Comparison of ENCODE assay signal across 24 cellular contexts in genomic region chr17:30256756-30257506, GRCh38. TPM values are rescaled to one million over a fixed set of nuclear protein-coding genes. Genes with fewer than 3 reads are reported as not detected.
DNase-seq lines count a peak whose midpoint lies in the region; ATAC-seq and TF ChIP-seq lines count a peak whose summit lies in the region.
"Had no signal": no experiment of that assay in that cellular context is flagged by ENCODE, and none has a peak within 500 bp of the region (broad histone marks: within the 10 kb centered on the region; RNA-seq: fewer than 3 reads in every experiment).

No MANE protein-coding gene starts in this region.

- H3K18ac ChIP-seq in IMR-90 (ENCODE audit: low read depth, low read length) (no peak overlapping the region), neuronal stem cell (ENCODE audit: low read length) (no peak overlapping the region)

- H2AFZ ChIP-seq in IMR-90 (replicated peaks; ENCODE audit: low read length, poor library complexity) (no peak overlapping the region), osteoblast (ENCODE audit: low read length) (no peak overlapping the region), neuronal stem cell (ENCODE audit: low read length) (no peak overlapping the region)

- H3K36me3 ChIP-seq in IMR-90 (ENCODE audit: control insufficient read depth, insufficient read depth, low read length), result peaks cover 10% of the 10 kb centered on the region
- peaks cover 18% of the 10 kb centered on the region for H3K36me3 ChIP-seq in osteoblast (ENCODE audit: insufficient read depth, low read length)
- peaks cover 3 to 49% of the 10 kb centered on the region in 2 donors for H3K36me3 ChIP-seq in neuronal stem cell (replicated peaks in 1 of 2; ENCODE audit: control insufficient read depth in 2 of 2, insufficient read depth in 2 of 2, low read length in 2 of 2)

- peaks cover 5% of the 10 kb centered on the region for H3K9me1 ChIP-seq in IMR-90 (ENCODE audit: insufficient read depth, low read length)

- in situ Hi-C loops in IMR-90 (cut with MboI; ENCODE audit: low sequenced_read_pairs), result no loop called here

- no peak overlapping the region for H2BK120ac ChIP-seq in IMR-90 (ENCODE audit: low read depth, low read length)
- no peak overlapping the region for H2BK120ac ChIP-seq in neuronal stem cell (ENCODE audit: low read depth, low read length)

- BruUV-seq in IMR-90 (replicated peaks; lab: Mats Ljungman, UMichigan), result no TSS peak

- H3K27me3 Mint-ChIP-seq in activated T-cell treated with anti-CD3 and anti-CD28 coated beads, Interleukin-2, amount 50 U/mL, for 24 hours, result no peaks in the 10 kb centered on the region
- H3K27me3 Mint-ChIP-seq: activated CD4-positive, alpha-beta T cell treated with anti-CD3 and anti-CD28 coated beads, Interleukin-2, amount 10 ng/mL, durations not matched to agents 7 days and 5 days; CD4-positive, alpha-beta memory T cell; naive thymus-derived CD8-positive, alpha-beta T cell; stimulated activated memory B cell treated with anti-CD40 and anti-IgM and Interleukin-4, amounts not matched to agents 10 μg/mL and 1 μg/mL and 100 μg/mL, for 72 hours had no signal

- no peaks in the 10 kb centered on the region for H3K79me2 ChIP-seq in osteoblast (ENCODE audit: insufficient read depth, low read length)

- peaks cover 7 to 11% of the 10 kb centered on the region in 2 experiments; a peak in 2 of 4 replicates for H3K79me1 ChIP-seq in IMR-90 (ENCODE audit: low read depth in 1 of 2, low read length in 2 of 2)
- H3K79me1 ChIP-seq in neuronal stem cell (ENCODE audit: low read depth, low read length), result no peaks in the 10 kb centered on the region

- no peak overlapping the region for H3K4ac ChIP-seq in IMR-90 (ENCODE audit: low read depth, low read length)
- no peak overlapping the region for H3K4ac ChIP-seq in neuronal stem cell (ENCODE audit: low read length)

- H3K9me3 ChIP-seq in IMR-90 (ENCODE audit: control insufficient read depth, insufficient read depth, low read length) (no peaks in the 10 kb centered on the region), osteoblast (ENCODE audit: low read depth, low read length) (no peaks in the 10 kb centered on the region), neuronal stem cell (replicated peaks in 1 of 2; ENCODE audit: control insufficient read depth in 2 of 2, insufficient read depth in 1 of 2, low read depth in 1 of 2, low read length in 2 of 2) (no peaks in the 10 kb centered on the region)
- H3K9me3 ChIP-seq: sigmoid colon, testis had no signal

- TF ChIP-seq POLR2A in IMR-90 (IDR thresholded peaks at IDR 0.05; ENCODE audit: low read depth, low read length), result no peak

- dilution Hi-C loops in IMR-90 (cut with HindIII; ENCODE audit: low sequenced_read_pairs, unreplicated experiment), result no loop called here

- peaks cover 86% of the 10 kb centered on the region for H3K36me3 Mint-ChIP-seq in activated T-cell treated with anti-CD3 and anti-CD28 coated beads, Interleukin-2, amount 50 U/mL, for 24 hours (ENCODE audit: low read depth)

- H3K14ac ChIP-seq in IMR-90 (replicated peaks; ENCODE audit: low read depth, low read length) (no peak overlapping the region), neuronal stem cell (ENCODE audit: low read length) (no peak overlapping the region)

- POLR2A ChIA-PET in IMR-90 (lab: Charles Lee; ENCODE audit: unreplicated experiment), result no interaction called here

- H3K23ac ChIP-seq in IMR-90 (ENCODE audit: low read depth, low read length), result no peak overlapping the region
- no peak overlapping the region for H3K23ac ChIP-seq in neuronal stem cell (ENCODE audit: low read depth, low read length, poor library complexity)

- H4K91ac ChIP-seq in IMR-90 (ENCODE audit: insufficient read depth, low read depth, low read length) (no peak overlapping the region), neuronal stem cell (ENCODE audit: low read depth, low read length, poor library complexity) (no peak overlapping the region)

- H3K4me1 ChIP-seq in IMR-90 (ENCODE audit: control insufficient read depth, insufficient read depth, low read length) (peaks cover 5% of the 10 kb centered on the region; the same call in 1 of the 2 replicates), osteoblast (ENCODE audit: insufficient read depth, low read length) (peaks cover 14% of the 10 kb centered on the region), neuronal stem cell (ENCODE audit: control insufficient read depth in 2 of 2, insufficient read depth in 1 of 2, low read depth in 1 of 2, low read length in 2 of 2) (peaks cover 0 to 2% of the 10 kb centered on the region in 2 donors)
- H3K4me1 ChIP-seq: sigmoid colon had no signal

- peaks cover 2% of the 10 kb centered on the region for H3K4me1 Mint-ChIP-seq in activated T-cell treated with anti-CD3 and anti-CD28 coated beads, Interleukin-2, amount 50 U/mL, for 24 hours (ENCODE audit: low read depth)
- H3K4me1 Mint-ChIP-seq: stimulated activated memory B cell treated with anti-CD40 and anti-IgM and Interleukin-4, amounts not matched to agents 10 μg/mL and 1 μg/mL and 100 μg/mL, for 72 hours had no signal

- H3K9me3 Mint-ChIP-seq in activated T-cell treated with anti-CD3 and anti-CD28 coated beads, Interleukin-2, amount 50 U/mL, for 24 hours, result no peaks in the 10 kb centered on the region
- H3K9me3 Mint-ChIP-seq: activated CD4-positive, alpha-beta T cell treated with anti-CD3 and anti-CD28 coated beads, Interleukin-2, amount 10 ng/mL, durations not matched to agents 7 days and 5 days; CD4-positive, alpha-beta memory T cell; naive thymus-derived CD8-positive, alpha-beta T cell; stimulated activated memory B cell treated with anti-CD40 and anti-IgM and Interleukin-4, amounts not matched to agents 10 μg/mL and 1 μg/mL and 100 μg/mL, for 72 hours had no signal

- CTCF ChIA-PET in IMR-90 (lab: Yijun Ruan, JAX), result no interaction called here

- H4K5ac ChIP-seq in IMR-90 (ENCODE audit: low read depth, low read length), result no peak overlapping the region

- H3K4me3 Mint-ChIP-seq in activated T-cell treated with anti-CD3 and anti-CD28 coated beads, Interleukin-2, amount 50 U/mL, for 24 hours, result no peak overlapping the region
- H3K4me3 Mint-ChIP-seq: activated CD4-positive, alpha-beta T cell treated with anti-CD3 and anti-CD28 coated beads, Interleukin-2, amount 10 ng/mL, durations not matched to agents 7 days and 5 days; CD4-positive, alpha-beta memory T cell; naive thymus-derived CD8-positive, alpha-beta T cell; stimulated activated memory B cell treated with anti-CD40 and anti-IgM and Interleukin-4, amounts not matched to agents 10 μg/mL and 1 μg/mL and 100 μg/mL, for 72 hours had no signal

- DNase-seq in EL (peak; percentile 65), IMR-90 (peak; percentile 66), choroid plexus epithelial cell (ENCODE audit: low read depth) (peak; percentile 57), osteoblast (ENCODE audit: insufficient read length, low spot score, missing footprints) (peak; percentile 69), NCI-H345 treated with DMSO at 0.1 percent for 48 hours (lab: John Stamatoyannopoulos, UW; ENCODE audit: unreplicated experiment) (no peak), neuronal stem cell (ENCODE audit: low spot score) (no peak)
- no peak for DNase-seq in activated T-cell treated with anti-CD3 and anti-CD28 coated beads, Interleukin-2, amount 50 U/mL, for 24 hours
- DNase-seq: activated CD4-positive, alpha-beta T cell treated with anti-CD3 and anti-CD28 coated beads, Interleukin-2, amount 10 ng/mL, durations not matched to agents 7 days and 5 days; activated CD8-positive, alpha-beta memory T cell treated with anti-CD3 and anti-CD28 coated beads, Interleukin-2, amount 50 U/mL, for 4 hours; activated effector memory CD4-positive, alpha-beta T cell treated with anti-CD3 and anti-CD28 coated beads, Interleukin-2, amount 50 U/mL, for 16 hours; CD4-positive, alpha-beta memory T cell; Karpas-422; naive thymus-derived CD8-positive, alpha-beta T cell; NCI-H1048; NCI-H2107; NCI-H526; sigmoid colon; testis had no signal

- no peak overlapping the region for H2AK5ac ChIP-seq in IMR-90 (ENCODE audit: low read depth, low read length)
- H2AK5ac ChIP-seq in neuronal stem cell (ENCODE audit: low read depth, low read length), result no peak overlapping the region

- H3K9ac ChIP-seq in IMR-90 (ENCODE audit: low read depth, low read length), result no peak overlapping the region
- no peak overlapping the region for H3K9ac ChIP-seq in neuronal stem cell (ENCODE audit: low read depth, low read length, poor library complexity)

- no peaks in the 10 kb centered on the region for H4K20me1 ChIP-seq in IMR-90 (ENCODE audit: insufficient read depth, low read length)
- no peaks in the 10 kb centered on the region for H4K20me1 ChIP-seq in osteoblast (ENCODE audit: insufficient read depth, low read length)

- no peak overlapping the region for H4K8ac ChIP-seq in IMR-90 (ENCODE audit: low read depth in 2 of 2, low read length in 2 of 2)
- H4K8ac ChIP-seq in neuronal stem cell (ENCODE audit: low read depth, low read length), result no peak overlapping the region

- no peak overlapping the region for H2BK12ac ChIP-seq in neuronal stem cell (ENCODE audit: low read length)

- no peak overlapping the region for H2BK15ac ChIP-seq in IMR-90 (ENCODE audit: low read depth, low read length)
- no peak overlapping the region for H2BK15ac ChIP-seq in neuronal stem cell (ENCODE audit: low read length)

- TF ChIP-seq CTCF in IMR-90 (conservative IDR thresholded peaks at IDR 0.05; ENCODE audit: low read depth, low read length), result no peak
- no peak for TF ChIP-seq CTCF in choroid plexus epithelial cell (conservative IDR thresholded peaks at IDR 0.05; ENCODE audit: low read depth, low read length)
- no peak for TF ChIP-seq CTCF in osteoblast (IDR thresholded peaks at IDR 0.05; ENCODE audit: extremely low read depth, low read depth, low read length)

- H3K4me2 ChIP-seq in IMR-90 (ENCODE audit: low read depth, low read length), result no peak overlapping the region
- no peak overlapping the region for H3K4me2 ChIP-seq in osteoblast (ENCODE audit: insufficient read depth, low read length)
- no peak overlapping the region for H3K4me2 ChIP-seq in neuronal stem cell (ENCODE audit: insufficient read depth, low read length, poor library complexity, severe bottlenecking)

- H3K27ac Mint-ChIP-seq in activated T-cell treated with anti-CD3 and anti-CD28 coated beads, Interleukin-2, amount 50 U/mL, for 24 hours, result no peak overlapping the region
- H3K27ac Mint-ChIP-seq: activated CD4-positive, alpha-beta T cell treated with anti-CD3 and anti-CD28 coated beads, Interleukin-2, amount 10 ng/mL, durations not matched to agents 7 days and 5 days; naive thymus-derived CD8-positive, alpha-beta T cell; stimulated activated memory B cell treated with anti-CD40 and anti-IgM and Interleukin-4, amounts not matched to agents 10 μg/mL and 1 μg/mL and 100 μg/mL, for 72 hours had no signal

- H3K27ac ChIP-seq in IMR-90 (ENCODE audit: insufficient read depth, low read length) (no peak overlapping the region), osteoblast (ENCODE audit: low read depth, low read length) (peak overlapping the region; percentile 9), neuronal stem cell (replicated peaks; ENCODE audit: low read length) (no peak overlapping the region)
- H3K27ac ChIP-seq: cardiac muscle cell, sigmoid colon, testis had no signal

- TF ChIP-seq RAD21 in IMR-90 (IDR thresholded peaks at IDR 0.05; ENCODE audit: low read length), result no peak

- H3K56ac ChIP-seq in IMR-90 (ENCODE audit: extremely low read depth, insufficient read depth, low read length), result no peak overlapping the region

- H3K4me3 ChIP-seq in IMR-90 (ENCODE audit: insufficient read depth, low read depth, low read length), result no peak overlapping the region
- no peak overlapping the region for H3K4me3 ChIP-seq in choroid plexus epithelial cell (ENCODE audit: low read depth, low read length)
- H3K4me3 ChIP-seq in osteoblast (ENCODE audit: insufficient read depth, low read length), result no peak overlapping the region
- no peak overlapping the region for H3K4me3 ChIP-seq in neuronal stem cell (ENCODE audit: low read length in 2 of 2)
- H3K4me3 ChIP-seq: cardiac muscle cell, sigmoid colon, testis had no signal

- no CpG with 5 or more reads among the region's 5 CpGs for WGBS in IMR-90 (ENCODE audit: extremely low coverage in 2 of 2, insufficient read length in 1 of 2), 2 experiments
- no CpG with 5 or more reads among the region's 5 CpGs for WGBS in neuronal stem cell (ENCODE audit: extremely low coverage in 2 of 2, insufficient read length in 2 of 2, insufficient replicate concordance in 1 of 2), 2 donors

- peak overlapping the region; percentile 49 for H2BK5ac ChIP-seq in IMR-90 (ENCODE audit: low read depth, low read length, poor library complexity, severe bottlenecking)
- no peak overlapping the region for H2BK5ac ChIP-seq in neuronal stem cell (ENCODE audit: low read length)

- no peak overlapping the region for H2AK9ac ChIP-seq in IMR-90 (replicated peaks; ENCODE audit: low read depth, low read length, poor library complexity)

- peak; percentile 81 for ATAC-seq in IMR-90 (ENCODE audit: low read depth)
- ATAC-seq: naive thymus-derived CD8-positive, alpha-beta T cell; stimulated activated memory B cell treated with anti-CD40 and anti-IgM and Interleukin-4, amounts not matched to agents 10 μg/mL and 1 μg/mL and 100 μg/mL, for 72 hours had no signal

- intact Hi-C loops in IMR-90 (cut with micrococcal nuclease), result no loop called here

- H3K27me3 ChIP-seq in IMR-90 (ENCODE audit: control insufficient read depth, insufficient read depth, low read length), result no peaks in the 10 kb centered on the region
- H3K27me3 ChIP-seq in osteoblast (ENCODE audit: insufficient read depth, low read length), result no peaks in the 10 kb centered on the region
- H3K27me3 ChIP-seq in neuronal stem cell (ENCODE audit: control insufficient read depth in 3 of 3, insufficient read depth in 3 of 3, low read depth in 1 of 3, low read length in 3 of 3), result no peaks in the 10 kb centered on the region
- H3K27me3 ChIP-seq: cardiac muscle cell, sigmoid colon, testis had no signal

- H2BK20ac ChIP-seq in IMR-90 (ENCODE audit: low read depth, low read length), result no peak overlapping the region

RNA-seq across cellular contexts. Expression of gene SLC6A4, which starts 21.4 kb away (rescaled TPM):
- under 0.01 TPM in 1 of 2 replicates, not detected in the other for total RNA-seq in IMR-90 (2012; rRNA removed)
- polyA plus RNA-seq in IMR-90 (2012; rRNA removed), result not detected in 2 replicates
- polyA plus RNA-seq in IMR-90 (2012; cell fraction: cytosol; rRNA removed), result not detected in 2 replicates
- polyA plus RNA-seq in IMR-90 (2012; cell fraction: nucleus; rRNA removed; ENCODE audit: low replicate concordance), result 0.03 TPM in 2 replicates
- 0.36 TPM in 1 of 2 replicates, not detected in the other for total RNA-seq in osteoblast
- polyA plus RNA-seq in neuronal stem cell (2013, experiment 1 of 2), result 0.06 TPM
- polyA plus RNA-seq in neuronal stem cell (2013, experiment 2 of 2), result 0.12 TPM
- total RNA-seq: CD4-positive, alpha-beta memory T cell; endothelial cell of umbilical vein; H4; mesenteric fat pad; naive thymus-derived CD8-positive, alpha-beta T cell had no signal
- polyA plus RNA-seq: AG04450; cardiac muscle cell; CD4-positive, alpha-beta memory T cell had no signal

RNA-seq across cellular contexts. Expression of gene BLMH, which starts 34.8 kb away (rescaled TPM):
- total RNA-seq in IMR-90 (2012; rRNA removed) (20.8 and 27.2 TPM in 2 replicates), osteoblast (36.5 and 39.8 TPM in 2 replicates)
- 11.8 and 17.3 TPM in 2 replicates for polyA plus RNA-seq in IMR-90 (2012; rRNA removed)
- 7.4 and 10.0 TPM in 2 replicates for polyA plus RNA-seq in IMR-90 (2012; cell fraction: cytosol; rRNA removed)
- 14.0 and 14.3 TPM in 2 replicates for polyA plus RNA-seq in IMR-90 (2012; cell fraction: nucleus; rRNA removed; ENCODE audit: low replicate concordance)
- polyA plus RNA-seq in neuronal stem cell (2013, experiment 1 of 2), result 63.0 TPM
- 62.7 TPM for polyA plus RNA-seq in neuronal stem cell (2013, experiment 2 of 2)

Comparison
In these comparisons a context has a peak if more than half of its experiments do, and no peak if none do; other contexts are left out.
1. DNase-seq: peak in EL (single experiment), IMR-90 (single experiment), choroid plexus epithelial cell (single experiment) and osteoblast (single experiment); none in NCI-H345 treated with DMSO at 0.1 percent for 48 hours (single experiment), neuronal stem cell (single experiment) and activated T-cell treated with anti-CD3 and anti-CD28 coated beads, Interleukin-2, amount 50 U/mL, for 24 hours (single experiment).